In the genomic region with DNA sequence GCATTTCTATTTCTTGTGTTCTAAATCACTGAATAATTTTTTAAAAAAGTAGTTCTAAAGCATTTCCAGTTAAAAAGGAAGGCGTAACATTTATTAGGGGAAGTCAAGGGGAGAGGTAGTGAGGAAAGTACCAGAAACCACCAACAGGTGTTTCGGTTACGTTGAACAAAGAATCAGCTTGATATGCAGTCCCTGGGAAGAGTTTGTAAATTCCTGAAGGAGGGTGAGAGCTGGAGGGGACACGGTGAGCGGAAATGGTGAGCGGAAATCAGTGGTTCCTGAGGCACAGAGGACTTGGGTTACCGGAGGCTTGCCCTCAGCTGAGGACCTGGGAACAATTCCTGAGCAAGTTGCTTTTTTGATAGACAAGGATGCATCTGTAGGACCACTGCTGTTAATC, we compare ENCODE assay signal across 15 cellular contexts. TPM values are rescaled to one million over a fixed set of nuclear protein-coding genes. Genes with fewer than 3 reads are reported as not detected.
A peak's percentile ranks its signal among the peaks of the same experiment; 100 is the strongest.
DNase-seq lines count a peak whose midpoint lies in the region; ATAC-seq and TF ChIP-seq lines count a peak whose summit lies in the region.
"Had no signal": no experiment of that assay in that cellular context is flagged by ENCODE, and none has a peak within 500 bp of the region (broad histone marks: within the 10 kb centered on the region; RNA-seq: fewer than 3 reads in every experiment).

No MANE protein-coding gene starts in this region.

- peaks cover 22% of the 10 kb centered on the region; the same call in 1 of the 2 replicates for H4K20me1 ChIP-seq in BLaER1

- H3K36me3 ChIP-seq in BLaER1: no peaks in the 10 kb centered on the region
- H3K36me3 ChIP-seq in lower lobe of right lung: peaks cover 2% of the 10 kb centered on the region
- H3K36me3 ChIP-seq: breast epithelium, thyroid gland had no signal

- no peaks in the 10 kb centered on the region for H3K9me3 ChIP-seq in BLaER1
- H3K9me3 ChIP-seq in lower lobe of right lung: no peaks in the 10 kb centered on the region
- H3K9me3 ChIP-seq: breast epithelium, SJSA1, thyroid gland had no signal

- no peak overlapping the region for H3K27ac ChIP-seq in BLaER1
- peak overlapping the region; percentile 61 for H3K27ac ChIP-seq in lower lobe of right lung
- H3K27ac ChIP-seq: breast epithelium, SJSA1, thyroid gland had no signal

- peak overlapping the region; percentile 22 for H3K27ac Mint-ChIP-seq in activated naive CD8-positive, alpha-beta T cell

- intact Hi-C loops in lower lobe of right lung (cut with DNase I): no loop called here
- intact Hi-C loops in left colon (cut with DNase I, micrococcal nuclease): no loop called here

- H3K27me3 Mint-ChIP-seq in activated naive CD8-positive, alpha-beta T cell: no peaks in the 10 kb centered on the region

- H3K4me2 ChIP-seq in BLaER1: peak overlapping the region; percentile 86

- peaks cover 89% of the 10 kb centered on the region for H3K4me1 Mint-ChIP-seq in activated naive CD8-positive, alpha-beta T cell (ENCODE audit: low read depth)

- peaks cover 5% of the 10 kb centered on the region for H3K36me3 Mint-ChIP-seq in activated naive CD8-positive, alpha-beta T cell

- no peak overlapping the region for H3K9ac ChIP-seq in BLaER1

- ATAC-seq in lower lobe of right lung: peak; percentile 76 to 80
- ATAC-seq in GM19397 (IDR thresholded peaks at IDR 0.05; ENCODE audit: unreplicated experiment): no peak
- no peak for ATAC-seq in left colon
- ATAC-seq in HG02852 (IDR thresholded peaks at IDR 0.05; ENCODE audit: unreplicated experiment): no peak

- no peaks in the 10 kb centered on the region for H3K27me3 ChIP-seq in BLaER1
- no peaks in the 10 kb centered on the region for H3K27me3 ChIP-seq in lower lobe of right lung (ENCODE audit: low read depth)
- H3K27me3 ChIP-seq: breast epithelium, SJSA1, thyroid gland had no signal

- H3K4me1 ChIP-seq in BLaER1: peaks cover 99% of the 10 kb centered on the region
- H3K4me1 ChIP-seq in lower lobe of right lung: peaks cover 39% of the 10 kb centered on the region
- H3K4me1 ChIP-seq: breast epithelium had no signal

- H3K9me3 Mint-ChIP-seq in activated naive CD8-positive, alpha-beta T cell (ENCODE audit: low read depth): no peaks in the 10 kb centered on the region

- H3K4me3 Mint-ChIP-seq in activated naive CD8-positive, alpha-beta T cell: peak overlapping the region; percentile 68

- no peak for DNase-seq in lower lobe of right lung
- DNase-seq in SIG-M5 treated with dmso at 0.1 percent for 504 hours (lab: John Stamatoyannopoulos, UW; ENCODE audit: unreplicated experiment): no peak
- no peak for DNase-seq in left colon
- DNase-seq: activated CD8-positive, alpha-beta memory T cell treated with anti-CD3 and anti-CD28 coated beads for 24 hours; foreskin fibroblast; NCI-H1417; stimulated activated CD4-positive, alpha-beta T cell treated with anti-CD3 and anti-CD28 coated beads, Interleukin-2, amount 100 ng/mL, for 48 hours; thyroid gland had no signal

- TF ChIP-seq CTCF in GM12872 (IDR thresholded peaks at IDR 0.05; ENCODE audit: insufficient read depth, low read depth, low read length) (peak; percentile 30; the same call in 1 of the 3 replicates), lower lobe of right lung (IDR thresholded peaks at IDR 0.05) (no peak)

- H3K4me3 ChIP-seq in BLaER1 (no peak overlapping the region), lower lobe of right lung (peak overlapping the region; percentile 21)
- H3K4me3 ChIP-seq: breast epithelium, SJSA1, thyroid gland had no signal

RNA-seq across cellular contexts. Expression of gene MAP2K1, which starts 17.8 kb away (rescaled TPM):
- total RNA-seq in lower lobe of right lung (53.6 TPM), left colon (10 to 100 TPM; 44.7 to 45.9 TPM)

RNA-seq across cellular contexts. Expression of gene TIPIN, which starts 48.0 kb away (rescaled TPM):
- total RNA-seq in lower lobe of right lung (6.9 TPM), left colon (1 to 10 TPM; 2.6 to 7.8 TPM)

Comparison
In these comparisons a context has a peak if more than half of its experiments do, and no peak if none do; other contexts are left out.
1. ATAC-seq: peak in lower lobe of right lung (2 of 2); none in GM19397 (single experiment), left colon (single experiment) and HG02852 (single experiment).